ENCODE assay signal across 21 cellular contexts in genomic region chr19:2417881-2418406, GRCh38. TPM values are rescaled to one million over a fixed set of nuclear protein-coding genes. Genes with fewer than 3 reads are reported as not detected.
"Had no signal": no experiment of that assay in that cellular context is flagged by ENCODE, and none has a peak within 500 bp of the region (broad histone marks: within the 10 kb centered on the region; RNA-seq: fewer than 3 reads in every experiment).

No MANE protein-coding gene starts in this region.

- H3K27me3 Mint-ChIP-seq: naive B cell; stimulated activated naive B cell treated with anti-CD40 and anti-IgM and Interleukin-4, amounts not matched to agents 10 μg/mL and 1 μg/mL and 100 μg/mL, for 72 hours; stimulated activated naive CD8-positive, alpha-beta T cell treated with anti-CD3 and anti-CD28 coated beads, Interleukin-15, amount 100 ng/mL, for 72 hours had no signal

- H3K4me3 Mint-ChIP-seq: naive B cell; nephron; stimulated activated naive B cell treated with anti-CD40 and anti-IgM and Interleukin-4, amounts not matched to agents 10 μg/mL and 1 μg/mL and 100 μg/mL, for 72 hours; stimulated activated naive CD8-positive, alpha-beta T cell treated with anti-CD3 and anti-CD28 coated beads, Interleukin-15, amount 100 ng/mL, for 72 hours had no signal

- H3K4me1 Mint-ChIP-seq: nephron; stimulated activated naive CD8-positive, alpha-beta T cell treated with anti-CD3 and anti-CD28 coated beads, Interleukin-15, amount 100 ng/mL, for 72 hours had no signal

- H3K4me1 ChIP-seq: testis, tibial nerve had no signal

- ATAC-seq: esophagus mucosa; heart right ventricle; stimulated activated naive CD8-positive, alpha-beta T cell treated with anti-CD3 and anti-CD28 coated beads, Interleukin-15, amount 100 ng/mL, for 72 hours had no signal

- H3K4me3 ChIP-seq: coronary artery, dorsolateral prefrontal cortex, heart right ventricle, psoas muscle, sigmoid colon, skin epidermis, testis, tibial nerve had no signal

- H3K36me3 Mint-ChIP-seq: naive B cell had no signal

- H3K27me3 ChIP-seq: dorsolateral prefrontal cortex, heart right ventricle, sigmoid colon, testis, tibial nerve had no signal

- H3K9me3 ChIP-seq: psoas muscle, sigmoid colon, testis had no signal

- H3K9me3 Mint-ChIP-seq: naive B cell; nephron; stimulated activated naive CD8-positive, alpha-beta T cell treated with anti-CD3 and anti-CD28 coated beads, Interleukin-15, amount 100 ng/mL, for 72 hours had no signal

- DNase-seq: dorsolateral prefrontal cortex; effector CD8-positive, alpha-beta T cell; heart right ventricle; hypothalamus; kidney glomerular epithelial cell; mesendoderm; naive B cell; psoas muscle; retina; sigmoid colon; stimulated activated CD4-positive, alpha-beta T cell treated with anti-CD3 and anti-CD28 coated beads, Interleukin-2, amount 100 ng/mL, for 24 hours; stimulated activated CD4-positive, alpha-beta T cell treated with anti-CD3 and anti-CD28 coated beads, Interleukin-4, amount 100 ng/mL, for 4 hours; stimulated activated naive B cell treated with anti-CD40 and anti-IgM and Interleukin-4, amounts not matched to agents 10 μg/mL and 1 μg/mL and 100 μg/mL, for 72 hours; stimulated activated naive CD8-positive, alpha-beta T cell treated with anti-CD3 and anti-CD28 coated beads, Interleukin-15, amount 100 ng/mL, for 72 hours; testis had no signal

- H3K27ac Mint-ChIP-seq: nephron; stimulated activated naive B cell treated with anti-CD40 and anti-IgM and Interleukin-4, amounts not matched to agents 10 μg/mL and 1 μg/mL and 100 μg/mL, for 72 hours; stimulated activated naive CD8-positive, alpha-beta T cell treated with anti-CD3 and anti-CD28 coated beads, Interleukin-15, amount 100 ng/mL, for 72 hours had no signal

- H3K27ac ChIP-seq: coronary artery, dorsolateral prefrontal cortex, heart right ventricle, psoas muscle, sigmoid colon, skin epidermis, testis, tibial nerve had no signal

RNA-seq across cellular contexts. Expression of gene TMPRSS9, which starts 57.9 kb away (rescaled TPM):
- polyA plus RNA-seq: fibroblast of lung, psoas muscle had no signal
